Comparison of ENCODE assay signal across 1 cellular context in genomic region chr7:128889121-128889520, GRCh38.
TF ChIP-seq lines count a peak whose summit lies in the region.

No MANE protein-coding gene starts in this region.

TF ChIP-seq in GM23338, 12 proteins besides CTCF, POLR2A, EP300 and RAD21:
- no peak for TF ChIP-seq EZH2 (IDR thresholded peaks at IDR 0.05; ENCODE audit: low read depth, unreplicated experiment)
- TF ChIP-seq, protein P1, sequence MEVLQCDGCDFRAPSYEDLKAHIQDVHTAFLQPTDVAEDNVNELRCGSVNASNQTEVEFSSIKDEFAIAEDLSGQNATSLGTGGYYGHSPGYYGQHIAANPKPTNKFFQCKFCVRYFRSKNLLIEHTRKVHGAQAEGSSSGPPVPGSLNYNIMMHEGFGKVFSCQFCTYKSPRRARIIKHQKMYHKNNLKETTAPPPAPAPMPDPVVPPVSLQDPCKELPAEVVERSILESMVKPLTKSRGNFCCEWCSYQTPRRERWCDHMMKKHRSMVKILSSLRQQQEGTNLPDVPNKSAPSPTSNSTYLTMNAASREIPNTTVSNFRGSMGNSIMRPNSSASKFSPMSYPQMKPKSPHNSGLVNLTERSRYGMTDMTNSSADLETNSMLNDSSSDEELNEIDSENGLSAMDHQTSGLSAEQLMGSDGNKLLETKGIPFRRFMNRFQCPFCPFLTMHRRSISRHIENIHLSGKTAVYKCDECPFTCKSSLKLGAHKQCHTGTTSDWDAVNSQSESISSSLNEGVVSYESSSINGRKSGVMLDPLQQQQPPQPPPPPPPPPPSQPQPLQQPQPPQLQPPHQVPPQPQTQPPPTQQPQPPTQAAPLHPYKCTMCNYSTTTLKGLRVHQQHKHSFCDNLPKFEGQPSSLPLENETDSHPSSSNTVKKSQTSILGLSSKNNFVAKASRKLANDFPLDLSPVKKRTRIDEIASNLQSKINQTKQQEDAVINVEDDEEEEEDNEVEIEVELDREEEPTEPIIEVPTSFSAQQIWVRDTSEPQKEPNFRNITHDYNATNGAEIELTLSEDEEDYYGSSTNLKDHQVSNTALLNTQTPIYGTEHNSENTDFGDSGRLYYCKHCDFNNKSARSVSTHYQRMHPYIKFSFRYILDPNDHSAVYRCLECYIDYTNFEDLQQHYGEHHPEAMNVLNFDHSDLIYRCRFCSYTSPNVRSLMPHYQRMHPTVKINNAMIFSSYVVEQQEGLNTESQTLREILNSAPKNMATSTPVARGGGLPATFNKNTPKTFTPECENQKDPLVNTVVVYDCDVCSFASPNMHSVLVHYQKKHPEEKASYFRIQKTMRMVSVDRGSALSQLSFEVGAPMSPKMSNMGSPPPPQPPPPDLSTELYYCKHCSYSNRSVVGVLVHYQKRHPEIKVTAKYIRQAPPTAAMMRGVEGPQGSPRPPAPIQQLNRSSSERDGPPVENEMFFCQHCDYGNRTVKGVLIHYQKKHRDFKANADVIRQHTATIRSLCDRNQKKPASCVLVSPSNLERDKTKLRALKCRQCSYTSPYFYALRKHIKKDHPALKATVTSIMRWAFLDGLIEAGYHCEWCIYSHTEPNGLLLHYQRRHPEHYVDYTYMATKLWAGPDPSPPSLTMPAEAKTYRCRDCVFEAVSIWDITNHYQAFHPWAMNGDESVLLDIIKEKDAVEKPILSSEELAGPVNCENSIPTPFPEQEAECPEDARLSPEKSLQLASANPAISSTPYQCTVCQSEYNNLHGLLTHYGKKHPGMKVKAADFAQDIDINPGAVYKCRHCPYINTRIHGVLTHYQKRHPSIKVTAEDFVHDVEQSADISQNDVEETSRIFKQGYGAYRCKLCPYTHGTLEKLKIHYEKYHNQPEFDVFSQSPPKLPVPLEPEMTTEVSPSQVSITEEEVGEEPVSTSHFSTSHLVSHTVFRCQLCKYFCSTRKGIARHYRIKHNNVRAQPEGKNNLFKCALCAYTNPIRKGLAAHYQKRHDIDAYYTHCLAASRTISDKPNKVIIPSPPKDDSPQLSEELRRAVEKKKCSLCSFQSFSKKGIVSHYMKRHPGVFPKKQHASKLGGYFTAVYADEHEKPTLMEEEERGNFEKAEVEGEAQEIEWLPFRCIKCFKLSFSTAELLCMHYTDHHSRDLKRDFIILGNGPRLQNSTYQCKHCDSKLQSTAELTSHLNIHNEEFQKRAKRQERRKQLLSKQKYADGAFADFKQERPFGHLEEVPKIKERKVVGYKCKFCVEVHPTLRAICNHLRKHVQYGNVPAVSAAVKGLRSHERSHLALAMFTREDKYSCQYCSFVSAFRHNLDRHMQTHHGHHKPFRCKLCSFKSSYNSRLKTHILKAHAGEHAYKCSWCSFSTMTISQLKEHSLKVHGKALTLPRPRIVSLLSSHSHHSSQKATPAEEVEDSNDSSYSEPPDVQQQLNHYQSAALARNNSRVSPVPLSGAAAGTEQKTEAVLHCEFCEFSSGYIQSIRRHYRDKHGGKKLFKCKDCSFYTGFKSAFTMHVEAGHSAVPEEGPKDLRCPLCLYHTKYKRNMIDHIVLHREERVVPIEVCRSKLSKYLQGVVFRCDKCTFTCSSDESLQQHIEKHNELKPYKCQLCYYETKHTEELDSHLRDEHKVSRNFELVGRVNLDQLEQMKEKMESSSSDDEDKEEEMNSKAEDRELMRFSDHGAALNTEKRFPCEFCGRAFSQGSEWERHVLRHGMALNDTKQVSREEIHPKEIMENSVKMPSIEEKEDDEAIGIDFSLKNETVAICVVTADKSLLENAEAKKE (CRISPR knock-in tag; IDR thresholded peaks at IDR 0.05), result no peak
- TF ChIP-seq ZNF331 (CRISPR knock-in tag; IDR thresholded peaks at IDR 0.05; ENCODE audit: low read depth), result no peak
- TF ChIP-seq ZNF114 (CRISPR knock-in tag; IDR thresholded peaks at IDR 0.05), result no peak
- no peak for TF ChIP-seq POLR2AphosphoS5 (IDR thresholded peaks at IDR 0.05; ENCODE audit: low read depth)
- TF ChIP-seq, protein P2, sequence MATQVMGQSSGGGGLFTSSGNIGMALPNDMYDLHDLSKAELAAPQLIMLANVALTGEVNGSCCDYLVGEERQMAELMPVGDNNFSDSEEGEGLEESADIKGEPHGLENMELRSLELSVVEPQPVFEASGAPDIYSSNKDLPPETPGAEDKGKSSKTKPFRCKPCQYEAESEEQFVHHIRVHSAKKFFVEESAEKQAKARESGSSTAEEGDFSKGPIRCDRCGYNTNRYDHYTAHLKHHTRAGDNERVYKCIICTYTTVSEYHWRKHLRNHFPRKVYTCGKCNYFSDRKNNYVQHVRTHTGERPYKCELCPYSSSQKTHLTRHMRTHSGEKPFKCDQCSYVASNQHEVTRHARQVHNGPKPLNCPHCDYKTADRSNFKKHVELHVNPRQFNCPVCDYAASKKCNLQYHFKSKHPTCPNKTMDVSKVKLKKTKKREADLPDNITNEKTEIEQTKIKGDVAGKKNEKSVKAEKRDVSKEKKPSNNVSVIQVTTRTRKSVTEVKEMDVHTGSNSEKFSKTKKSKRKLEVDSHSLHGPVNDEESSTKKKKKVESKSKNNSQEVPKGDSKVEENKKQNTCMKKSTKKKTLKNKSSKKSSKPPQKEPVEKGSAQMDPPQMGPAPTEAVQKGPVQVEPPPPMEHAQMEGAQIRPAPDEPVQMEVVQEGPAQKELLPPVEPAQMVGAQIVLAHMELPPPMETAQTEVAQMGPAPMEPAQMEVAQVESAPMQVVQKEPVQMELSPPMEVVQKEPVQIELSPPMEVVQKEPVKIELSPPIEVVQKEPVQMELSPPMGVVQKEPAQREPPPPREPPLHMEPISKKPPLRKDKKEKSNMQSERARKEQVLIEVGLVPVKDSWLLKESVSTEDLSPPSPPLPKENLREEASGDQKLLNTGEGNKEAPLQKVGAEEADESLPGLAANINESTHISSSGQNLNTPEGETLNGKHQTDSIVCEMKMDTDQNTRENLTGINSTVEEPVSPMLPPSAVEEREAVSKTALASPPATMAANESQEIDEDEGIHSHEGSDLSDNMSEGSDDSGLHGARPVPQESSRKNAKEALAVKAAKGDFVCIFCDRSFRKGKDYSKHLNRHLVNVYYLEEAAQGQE (IDR thresholded peaks at IDR 0.05; ENCODE audit: unreplicated experiment), result no peak
- no peak for TF ChIP-seq CREB1 (CRISPR knock-in tag; IDR thresholded peaks at IDR 0.05; ENCODE audit: low read depth)
- no peak for TF ChIP-seq EZH2phosphoT487 (IDR thresholded peaks at IDR 0.05; ENCODE audit: unreplicated experiment)
- no peak for TF ChIP-seq NANOG (IDR thresholded peaks at IDR 0.05; ENCODE audit: borderline replicate concordance)
- TF ChIP-seq STAT1 (IDR thresholded peaks at IDR 0.05; ENCODE audit: unreplicated experiment), result no peak
- no peak for TF ChIP-seq JUNB (IDR thresholded peaks at IDR 0.05; ENCODE audit: unreplicated experiment)
- TF ChIP-seq, protein P3, sequence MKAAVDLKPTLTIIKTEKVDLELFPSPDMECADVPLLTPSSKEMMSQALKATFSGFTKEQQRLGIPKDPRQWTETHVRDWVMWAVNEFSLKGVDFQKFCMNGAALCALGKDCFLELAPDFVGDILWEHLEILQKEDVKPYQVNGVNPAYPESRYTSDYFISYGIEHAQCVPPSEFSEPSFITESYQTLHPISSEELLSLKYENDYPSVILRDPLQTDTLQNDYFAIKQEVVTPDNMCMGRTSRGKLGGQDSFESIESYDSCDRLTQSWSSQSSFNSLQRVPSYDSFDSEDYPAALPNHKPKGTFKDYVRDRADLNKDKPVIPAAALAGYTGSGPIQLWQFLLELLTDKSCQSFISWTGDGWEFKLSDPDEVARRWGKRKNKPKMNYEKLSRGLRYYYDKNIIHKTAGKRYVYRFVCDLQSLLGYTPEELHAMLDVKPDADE (IDR thresholded peaks at IDR 0.05), result no peak
